ENCODE assay signal across 20 cellular contexts in the genomic region with DNA sequence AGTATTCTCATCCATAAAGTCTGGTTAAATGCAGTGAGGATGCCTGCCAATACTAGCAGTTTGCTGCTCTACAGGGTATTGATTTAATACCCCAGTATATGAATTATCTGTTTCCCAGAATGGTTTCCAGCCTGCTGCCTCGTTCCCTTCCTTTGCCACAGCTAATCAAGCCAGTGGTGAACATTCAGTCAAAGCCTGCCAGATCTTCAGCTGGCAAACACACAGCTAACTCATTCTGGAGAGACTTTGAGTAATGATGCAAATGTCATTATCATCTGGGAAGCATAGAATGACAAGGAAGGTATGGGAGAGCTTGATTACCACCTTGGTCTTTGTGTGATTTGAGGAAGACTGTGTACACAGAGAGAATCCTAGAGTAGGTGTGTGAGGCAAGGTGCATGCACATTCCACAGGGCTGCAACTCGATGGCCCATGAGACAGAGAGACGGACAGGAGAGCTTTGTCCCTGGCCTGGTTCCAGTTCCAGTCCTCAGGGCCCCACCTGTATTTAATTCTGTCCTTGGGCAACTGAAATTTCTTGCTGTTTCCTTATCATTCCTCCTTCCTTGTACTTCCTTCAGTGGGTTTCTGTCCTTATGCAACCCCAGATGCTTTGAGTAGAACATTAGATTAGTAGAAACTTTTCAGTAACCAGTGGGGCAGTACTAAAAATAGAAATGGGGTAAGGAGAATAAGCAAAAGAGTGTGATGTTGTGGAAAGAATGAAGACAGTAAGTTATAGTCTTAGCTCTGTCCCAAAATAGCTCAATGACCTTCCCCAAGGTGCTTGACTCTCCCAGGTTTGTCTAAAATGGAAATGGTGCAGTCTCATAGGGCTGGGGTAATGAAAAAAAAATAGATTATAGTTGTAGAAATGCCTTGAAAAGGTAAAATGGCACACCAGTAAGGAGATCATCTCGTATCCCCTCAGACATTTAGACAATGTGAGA.
DNase-seq lines count a peak whose midpoint lies in the region; ATAC-seq and TF ChIP-seq lines count a peak whose summit lies in the region.
"Had no signal": no experiment of that assay in that cellular context is flagged by ENCODE, and none has a peak within 500 bp of the region (broad histone marks: within the 10 kb centered on the region; RNA-seq: fewer than 3 reads in every experiment).

No MANE protein-coding gene starts in this region.

- H3K9me3 ChIP-seq in IMR-90 (ENCODE audit: control insufficient read depth, insufficient read depth, low read length) (no peaks in the 10 kb centered on the region), colonic mucosa (no peaks in the 10 kb centered on the region), skeletal muscle tissue (ENCODE audit: control insufficient read depth in 3 of 3, low read length in 3 of 3) (no peaks in the 10 kb centered on the region)

- H3K9me1 ChIP-seq in IMR-90 (ENCODE audit: insufficient read depth, low read length) = peaks cover 4% of the 10 kb centered on the region; the same call in 1 of the 2 replicates

- no peak overlapping the region for H3K9ac ChIP-seq in IMR-90 (ENCODE audit: low read depth, low read length)
- H3K9ac ChIP-seq in colonic mucosa (ENCODE audit: low read depth in 2 of 2, low read length in 2 of 2) = no peak overlapping the region
- H3K9ac ChIP-seq in skeletal muscle tissue (ENCODE audit: low read depth in 1 of 3, low read length in 3 of 3) = no peak overlapping the region

- peak overlapping the region; percentile 35; the same call in 1 of the 2 replicates for H3K18ac ChIP-seq in IMR-90 (ENCODE audit: low read depth, low read length)

- no peak for TF ChIP-seq POLR2A in IMR-90 (IDR thresholded peaks at IDR 0.05; ENCODE audit: low read depth, low read length)

- dilution Hi-C loops in IMR-90 (cut with HindIII; ENCODE audit: low sequenced_read_pairs, unreplicated experiment) = no loop called here

- in situ Hi-C loops in IMR-90 (cut with MboI; ENCODE audit: low sequenced_read_pairs) = no loop called here

- no peak overlapping the region for H3K4me2 ChIP-seq in IMR-90 (ENCODE audit: low read depth, low read length)
- H3K4me2 ChIP-seq: PC-9 had no signal

- H3K4me3 ChIP-seq in IMR-90 (ENCODE audit: insufficient read depth, low read depth, low read length) (no peak overlapping the region), colonic mucosa (no peak overlapping the region), skeletal muscle tissue (ENCODE audit: low read length in 3 of 3) (no peak overlapping the region)
- H3K4me3 ChIP-seq: PC-9 had no signal

- no peak overlapping the region for H4K8ac ChIP-seq in IMR-90 (ENCODE audit: low read depth in 2 of 2, low read length in 2 of 2)

- peak overlapping the region; percentile 8; the same call in 1 of the 2 replicates for H4K5ac ChIP-seq in IMR-90 (ENCODE audit: low read depth, low read length)

- H2BK15ac ChIP-seq in IMR-90 (ENCODE audit: low read depth, low read length) = no peak overlapping the region; the same call in 1 of the 3 replicates

- no peak overlapping the region for H2BK5ac ChIP-seq in IMR-90 (ENCODE audit: low read depth, low read length, poor library complexity, severe bottlenecking)

- H3K27ac ChIP-seq in IMR-90 (ENCODE audit: insufficient read depth, low read length) (no peak overlapping the region), colonic mucosa (no peak overlapping the region), skeletal muscle tissue (ENCODE audit: low read depth, low read length) (peak overlapping the region; percentile 5)
- H3K27ac ChIP-seq: HL-60, PC-9 had no signal

- H3K23ac ChIP-seq in IMR-90 (ENCODE audit: low read depth, low read length) = no peak overlapping the region

- intact Hi-C loops in IMR-90 (cut with micrococcal nuclease) (no loop called here), colonic mucosa (cut with DNase I) (no loop called here)

- WGBS in IMR-90 (ENCODE audit: extremely low coverage in 2 of 2, insufficient read length in 1 of 2), 2 experiments = no CpG with 5 or more reads among the region's 4 CpGs

- no peak overlapping the region for H3K56ac ChIP-seq in IMR-90 (ENCODE audit: extremely low read depth, insufficient read depth, low read length)

- POLR2A ChIA-PET in IMR-90 (lab: Charles Lee; ENCODE audit: unreplicated experiment) = interaction anchor here (0.5 kb wide), 1 partner anchor 33 kb away, joined by 4 read pairs; no protein-coding TSS in a partner anchor

- H3K36me3 ChIP-seq in IMR-90 (ENCODE audit: control insufficient read depth, insufficient read depth, low read length) = no peaks in the 10 kb centered on the region
- no peaks in the 10 kb centered on the region for H3K36me3 ChIP-seq in colonic mucosa
- no peaks in the 10 kb centered on the region for H3K36me3 ChIP-seq in skeletal muscle tissue (ENCODE audit: control insufficient read depth in 3 of 3, insufficient read depth in 3 of 3, low read length in 3 of 3)

- TF ChIP-seq RAD21 in IMR-90 (IDR thresholded peaks at IDR 0.05; ENCODE audit: low read length) = no peak

- 0 out of 2 replicates have a peak overlapping the region, but pooled peaks have one; percentile 10 for H2BK20ac ChIP-seq in IMR-90 (ENCODE audit: low read depth, low read length)

- H2AFZ ChIP-seq in IMR-90 (replicated peaks; ENCODE audit: low read length, poor library complexity) = no peak overlapping the region
- H2AFZ ChIP-seq: PC-9 had no signal

- no peaks in the 10 kb centered on the region; the same call in 1 of the 2 replicates for H4K20me1 ChIP-seq in IMR-90 (ENCODE audit: insufficient read depth, low read length)

- peak overlapping the region; percentile 40; the same call in 1 of the 2 replicates for H3K4ac ChIP-seq in IMR-90 (ENCODE audit: low read depth, low read length)

- no peak overlapping the region for H2AK9ac ChIP-seq in IMR-90 (replicated peaks; ENCODE audit: low read depth, low read length, poor library complexity)

- no TSS peak for BruUV-seq in IMR-90 (replicated peaks; lab: Mats Ljungman, UMichigan)

- H3K27me3 ChIP-seq in IMR-90 (ENCODE audit: control insufficient read depth, insufficient read depth, low read length) (no peaks in the 10 kb centered on the region), colonic mucosa (no peaks in the 10 kb centered on the region), skeletal muscle tissue (ENCODE audit: control insufficient read depth in 3 of 3, insufficient read depth in 3 of 3, low read length in 3 of 3) (no peaks in the 10 kb centered on the region)

- H3K4me1 ChIP-seq in IMR-90 (ENCODE audit: control insufficient read depth, insufficient read depth, low read length) (peaks cover 18% of the 10 kb centered on the region), colonic mucosa (no peaks in the 10 kb centered on the region), skeletal muscle tissue (ENCODE audit: control insufficient read depth in 3 of 3, insufficient read depth in 3 of 3, low read length in 3 of 3) (peaks cover 19 to 49% (median 23%) of the 10 kb centered on the region in 3 donors)

- H3K79me1 ChIP-seq in IMR-90 (ENCODE audit: low read depth in 1 of 2, low read length in 2 of 2) = peaks cover 36 to 45% of the 10 kb centered on the region in 2 experiments

- H4K91ac ChIP-seq in IMR-90 (ENCODE audit: insufficient read depth, low read depth, low read length) = peak overlapping the region; percentile 36; the same call in 1 of the 2 replicates

- peak overlapping the region; percentile 75 for H3K14ac ChIP-seq in IMR-90 (replicated peaks; ENCODE audit: low read depth, low read length)

- CTCF ChIA-PET in IMR-90 (lab: Yijun Ruan, JAX) = interaction anchor here (0.9 to 1.0 kb wide), 2 partner anchors 8 to 44 kb away, joined by 3 read pairs; no protein-coding TSS in a partner anchor

- H2BK120ac ChIP-seq in IMR-90 (ENCODE audit: low read depth, low read length) = peak overlapping the region; percentile 38; the same call in 1 of the 2 replicates

- DNase-seq in IMR-90 = no peak
- DNase-seq in colonic mucosa = peak; percentile 21
- DNase-seq in iris pigment epithelial cell (ENCODE audit: low read depth) = peak; percentile 23
- DNase-seq in T-helper 9 cell = no peak
- no peak for DNase-seq in NCI-H82 treated with DMSO at 0.1 percent for 48 hours (lab: John Stamatoyannopoulos, UW; ENCODE audit: unreplicated experiment)
- DNase-seq: AML-193; CD4-positive, alpha-beta T cell; DND-41; GF-D8; GOT3; KBM-7; NCI-H1092 treated with DMSO at 0.1 percent for 48 hours; NCI-H1694; NCI-H2107; NCI-H226; NCI-H526; PC-9 had no signal

- no peak for TF ChIP-seq CTCF in IMR-90 (conservative IDR thresholded peaks at IDR 0.05; ENCODE audit: low read depth, low read length)
- TF ChIP-seq CTCF in colonic mucosa (IDR thresholded peaks at IDR 0.05) = no peak

- no peak for ATAC-seq in IMR-90 (ENCODE audit: low read depth)
- no peak for ATAC-seq in HG02642 (IDR thresholded peaks at IDR 0.05; ENCODE audit: poor library complexity, unreplicated experiment)

- 0 out of 2 replicates have a peak overlapping the region, but pooled peaks have one; percentile 25 for H2AK5ac ChIP-seq in IMR-90 (ENCODE audit: low read depth, low read length)

TF ChIP-seq in IMR-90, 13 proteins besides CTCF, POLR2A, EP300 and RAD21 (continues in another document):
- TF ChIP-seq MAFK (IDR thresholded peaks at IDR 0.05; ENCODE audit: low read depth, low read length) = no peak
- TF ChIP-seq RFX5 (IDR thresholded peaks at IDR 0.05; ENCODE audit: low read depth, low read length) = no peak
- no peak for TF ChIP-seq RCOR1 (IDR thresholded peaks at IDR 0.05; ENCODE audit: insufficient replicate concordance, low read length)
- no peak for TF ChIP-seq MAZ (IDR thresholded peaks at IDR 0.05; ENCODE audit: borderline replicate concordance, low read depth, low read length)
- no peak for TF ChIP-seq BHLHE40 (IDR thresholded peaks at IDR 0.05; ENCODE audit: low read depth, low read length)
- no peak for TF ChIP-seq NFE2L2 (IDR thresholded peaks at IDR 0.05; ENCODE audit: low read depth, low read length)
- no peak for TF ChIP-seq CEBPB (IDR thresholded peaks at IDR 0.05; ENCODE audit: low read depth, low read length)
- no peak for TF ChIP-seq CHD1 (IDR thresholded peaks at IDR 0.05; ENCODE audit: low read depth, low read length)
- no peak for TF ChIP-seq FOS (IDR thresholded peaks at IDR 0.05; ENCODE audit: low read depth, low read length)
- TF ChIP-seq, protein P1, sequence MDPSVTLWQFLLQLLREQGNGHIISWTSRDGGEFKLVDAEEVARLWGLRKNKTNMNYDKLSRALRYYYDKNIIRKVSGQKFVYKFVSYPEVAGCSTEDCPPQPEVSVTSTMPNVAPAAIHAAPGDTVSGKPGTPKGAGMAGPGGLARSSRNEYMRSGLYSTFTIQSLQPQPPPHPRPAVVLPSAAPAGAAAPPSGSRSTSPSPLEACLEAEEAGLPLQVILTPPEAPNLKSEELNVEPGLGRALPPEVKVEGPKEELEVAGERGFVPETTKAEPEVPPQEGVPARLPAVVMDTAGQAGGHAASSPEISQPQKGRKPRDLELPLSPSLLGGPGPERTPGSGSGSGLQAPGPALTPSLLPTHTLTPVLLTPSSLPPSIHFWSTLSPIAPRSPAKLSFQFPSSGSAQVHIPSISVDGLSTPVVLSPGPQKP (IDR thresholded peaks at IDR 0.05; ENCODE audit: borderline replicate concordance, low read depth, low read length) = no peak

Comparison
In these comparisons a context has a peak if more than half of its experiments do, and no peak if none do; other contexts are left out.
1. DNase-seq: peak in colonic mucosa (single experiment) and iris pigment epithelial cell (single experiment); none in IMR-90 (single experiment), T-helper 9 cell (single experiment) and NCI-H82 treated with DMSO at 0.1 percent for 48 hours (single experiment).